17 cellular contexts compared by ENCODE assay signal in genomic region chr1:228370941-228371740, GRCh38. TPM values are rescaled to one million over a fixed set of nuclear protein-coding genes. Genes with fewer than 3 reads are reported as not detected.
DNase-seq lines count a peak whose midpoint lies in the region; ATAC-seq and TF ChIP-seq lines count a peak whose summit lies in the region.
"Had no signal": no experiment of that assay in that cellular context is flagged by ENCODE, and none has a peak within 500 bp of the region (broad histone marks: within the 10 kb centered on the region; RNA-seq: fewer than 3 reads in every experiment).

No MANE protein-coding gene starts in this region.

- H3K27ac Mint-ChIP-seq in activated T-cell treated with anti-CD3 and anti-CD28 coated beads, Interleukin-2, amount 50 U/mL, for 24 hours, result no peak overlapping the region
- H3K27ac Mint-ChIP-seq: activated naive CD8-positive, alpha-beta T cell treated with anti-CD3 and anti-CD28 coated beads, Interleukin-2, amount 50 U/mL, for 24 hours; natural killer cell treated with Interleukin-12 subunit alpha and Interleukin-12 subunit beta and Interleukin-15 and Interleukin-18, amount 100 ng/mL, for 72 hours had no signal

- H3K4me3 ChIP-seq in BLaER1 (no peak overlapping the region), Panc1 (ENCODE audit: low read depth in 2 of 2, low read length in 2 of 2) (no peak overlapping the region), right cardiac atrium (ENCODE audit: low read length) (peak overlapping the region; percentile 0)
- H3K4me3 ChIP-seq: hepatocyte had no signal

- H3K4me1 Mint-ChIP-seq in activated T-cell treated with anti-CD3 and anti-CD28 coated beads, Interleukin-2, amount 50 U/mL, for 24 hours (ENCODE audit: low read depth), result no peaks in the 10 kb centered on the region
- H3K4me1 Mint-ChIP-seq: activated naive CD8-positive, alpha-beta T cell treated with anti-CD3 and anti-CD28 coated beads, Interleukin-2, amount 50 U/mL, for 24 hours had no signal

- intact Hi-C loops in Panc1 (cut with micrococcal nuclease; ENCODE audit: unreplicated experiment) (no loop called here), right cardiac atrium (cut with DNase I) (no loop called here)

- H3K27me3 ChIP-seq in BLaER1, result no peaks in the 10 kb centered on the region
- H3K27me3 ChIP-seq in Panc1 (ENCODE audit: control insufficient read depth, insufficient read depth, low read length), result no peaks in the 10 kb centered on the region
- H3K27me3 ChIP-seq in right cardiac atrium (ENCODE audit: control insufficient read depth, insufficient read depth), result no peaks in the 10 kb centered on the region
- H3K27me3 ChIP-seq: hepatocyte had no signal

- BruUV-seq in Panc1 (replicated peaks; lab: Mats Ljungman, UMichigan), result no TSS peak

- in situ Hi-C loops in Panc1 (cut with HindIII; ENCODE audit: low pct_unique_long_range_greater_than_20kb, low sequenced_read_pairs), result no loop called here

- H3K4me1 ChIP-seq in BLaER1 (peaks cover 42% of the 10 kb centered on the region), Panc1 (ENCODE audit: control insufficient read depth, insufficient read depth, low read length) (peaks cover 14% of the 10 kb centered on the region), right cardiac atrium (ENCODE audit: control insufficient read depth, insufficient read depth, low read length) (peaks cover 4% of the 10 kb centered on the region)

- no peaks in the 10 kb centered on the region for H4K20me1 ChIP-seq in BLaER1

- WGBS in right cardiac atrium, result 69% methylated on average over 50 of the region's 50 CpGs

- no peak for TF ChIP-seq CTCF in Panc1 (IDR thresholded peaks at IDR 0.05)

- DNase-seq in Daoy (ENCODE audit: low read depth) (peak; percentile 39), Panc1 (ENCODE audit: low read depth, low spot score) (no peak), right cardiac atrium (peak in 2 of 3 donors; percentile 89 to 92), Kasumi-1 (lab: John Stamatoyannopoulos, UW) (no peak), dedifferentiated amniotic fluid mesenchymal stem cell (ENCODE audit: extremely low spot score) (no peak)
- no peak for DNase-seq in activated CD4-positive, CD25-positive, alpha-beta regulatory T cell treated with anti-CD3 and anti-CD28 coated beads, Interleukin-2, amount 50 U/mL, for 72 hours
- no peak for DNase-seq in activated T-cell treated with anti-CD3 and anti-CD28 coated beads, Interleukin-2, amount 50 U/mL, for 24 hours
- DNase-seq: activated naive CD8-positive, alpha-beta T cell treated with anti-CD3 and anti-CD28 coated beads, Interleukin-2, amount 50 U/mL, for 24 hours; activated T-cell treated with anti-CD3 and anti-CD28 coated beads, Interleukin-2, amount 50 U/mL, for 1 hour; C1 segment of cervical spinal cord; HCEC 1CT; NCI-H1048 had no signal

- peak overlapping the region; percentile 70 for H3K4me2 ChIP-seq in BLaER1
- H3K4me2 ChIP-seq: hepatocyte had no signal

- H3K9me3 ChIP-seq in BLaER1 (no peaks in the 10 kb centered on the region), Panc1 (ENCODE audit: control insufficient read depth, insufficient read depth, low read depth, low read length) (no peaks in the 10 kb centered on the region), right cardiac atrium (ENCODE audit: control insufficient read depth, low read length) (no peaks in the 10 kb centered on the region)

- POLR2A ChIA-PET in Panc1 (lab: Charles Lee), result no interaction called here

- no peaks in the 10 kb centered on the region for H3K27me3 Mint-ChIP-seq in activated T-cell treated with anti-CD3 and anti-CD28 coated beads, Interleukin-2, amount 50 U/mL, for 24 hours
- H3K27me3 Mint-ChIP-seq: activated naive CD8-positive, alpha-beta T cell treated with anti-CD3 and anti-CD28 coated beads, Interleukin-2, amount 50 U/mL, for 24 hours; natural killer cell treated with Interleukin-12 subunit alpha and Interleukin-12 subunit beta and Interleukin-15 and Interleukin-18, amount 100 ng/mL, for 72 hours had no signal

- CTCF ChIA-PET in Panc1 (lab: Charles Lee), result no interaction called here

- no peaks in the 10 kb centered on the region for H3K9me3 Mint-ChIP-seq in activated T-cell treated with anti-CD3 and anti-CD28 coated beads, Interleukin-2, amount 50 U/mL, for 24 hours
- H3K9me3 Mint-ChIP-seq: activated naive CD8-positive, alpha-beta T cell treated with anti-CD3 and anti-CD28 coated beads, Interleukin-2, amount 50 U/mL, for 24 hours; natural killer cell treated with Interleukin-12 subunit alpha and Interleukin-12 subunit beta and Interleukin-15 and Interleukin-18, amount 100 ng/mL, for 72 hours had no signal

- H3K36me3 ChIP-seq in BLaER1 (no peaks in the 10 kb centered on the region), Panc1 (ENCODE audit: control insufficient read depth, insufficient read depth, low read length) (no peaks in the 10 kb centered on the region)

- H3K36me3 Mint-ChIP-seq in activated T-cell treated with anti-CD3 and anti-CD28 coated beads, Interleukin-2, amount 50 U/mL, for 24 hours (ENCODE audit: low read depth), result no peaks in the 10 kb centered on the region
- H3K36me3 Mint-ChIP-seq: natural killer cell treated with Interleukin-12 subunit alpha and Interleukin-12 subunit beta and Interleukin-15 and Interleukin-18, amount 100 ng/mL, for 72 hours had no signal

- H3K27ac ChIP-seq in BLaER1 (no peak overlapping the region), Panc1 (ENCODE audit: low read length) (no peak overlapping the region), right cardiac atrium (ENCODE audit: low read length) (peak overlapping the region; percentile 81)
- H3K27ac ChIP-seq: hepatocyte had no signal

- ATAC-seq in Panc1, result peak; percentile 46
- peak; percentile 8 to 17 for ATAC-seq in right cardiac atrium
- ATAC-seq: activated CD4-positive, CD25-positive, alpha-beta regulatory T cell treated with anti-CD3 and anti-CD28 coated beads, Interleukin-2, amount 50 U/mL, for 24 hours; activated naive CD8-positive, alpha-beta T cell treated with anti-CD3 and anti-CD28 coated beads, Interleukin-2, amount 50 U/mL, for 24 hours; left lobe of liver; natural killer cell treated with Interleukin-12 subunit alpha and Interleukin-12 subunit beta and Interleukin-15 and Interleukin-18, amount 100 ng/mL, for 72 hours had no signal

- no peak overlapping the region for H3K9ac ChIP-seq in BLaER1

- no peak overlapping the region for H3K4me3 Mint-ChIP-seq in activated T-cell treated with anti-CD3 and anti-CD28 coated beads, Interleukin-2, amount 50 U/mL, for 24 hours
- H3K4me3 Mint-ChIP-seq: activated naive CD8-positive, alpha-beta T cell treated with anti-CD3 and anti-CD28 coated beads, Interleukin-2, amount 50 U/mL, for 24 hours; natural killer cell treated with Interleukin-12 subunit alpha and Interleukin-12 subunit beta and Interleukin-15 and Interleukin-18, amount 100 ng/mL, for 72 hours had no signal

RNA-seq across cellular contexts. Expression of gene TRIM11, which starts 35.5 kb away (rescaled TPM):
- 20.7 and 32.6 TPM in 2 replicates for total RNA-seq in Daoy (2014; rRNA removed; shearing (Covaris generic))
- total RNA-seq in Panc1 (2021; ENCODE audit: unreplicated experiment) (38.6 TPM), right cardiac atrium (10 to 100 TPM in 1 of 4 donors, 1 to 10 TPM in 3; 8.9 to 10.7 (median 9.5) TPM)
- 32.3 TPM for polyA plus RNA-seq in Panc1 (2012; ENCODE audit: insufficient read length)
- 5.9 TPM for polyA plus RNA-seq in right cardiac atrium

RNA-seq across cellular contexts. Expression of gene TRIM17, which starts 45.5 kb away (rescaled TPM):
- not detected in 2 replicates for total RNA-seq in Daoy (2014; rRNA removed; shearing (Covaris generic))
- total RNA-seq in Panc1 (2021; ENCODE audit: unreplicated experiment) (1.2 TPM), right cardiac atrium (1 to 10 TPM in 2 of 4 donors, under 1 TPM in 2; 0.56 to 2.4 (median 1.2) TPM)
- 1.0 TPM for polyA plus RNA-seq in Panc1 (2012; ENCODE audit: insufficient read length)
- polyA plus RNA-seq in right cardiac atrium, result 0.41 TPM
- total RNA-seq: left lobe of liver had no signal

Comparison
In these comparisons a context has a peak if more than half of its experiments do, and no peak if none do; other contexts are left out.
1. DNase-seq: peak in Daoy (single experiment) and right cardiac atrium (2 of 3); none in Panc1 (single experiment), Kasumi-1 (0 of 2), dedifferentiated amniotic fluid mesenchymal stem cell (single experiment), activated CD4-positive, CD25-positive, alpha-beta regulatory T cell treated with anti-CD3 and anti-CD28 coated beads, Interleukin-2, amount 50 U/mL, for 72 hours (single experiment) and activated T-cell treated with anti-CD3 and anti-CD28 coated beads, Interleukin-2, amount 50 U/mL, for 24 hours (single experiment).